Comparison of ENCODE assay signal across 8 cellular contexts in the genomic region with DNA sequence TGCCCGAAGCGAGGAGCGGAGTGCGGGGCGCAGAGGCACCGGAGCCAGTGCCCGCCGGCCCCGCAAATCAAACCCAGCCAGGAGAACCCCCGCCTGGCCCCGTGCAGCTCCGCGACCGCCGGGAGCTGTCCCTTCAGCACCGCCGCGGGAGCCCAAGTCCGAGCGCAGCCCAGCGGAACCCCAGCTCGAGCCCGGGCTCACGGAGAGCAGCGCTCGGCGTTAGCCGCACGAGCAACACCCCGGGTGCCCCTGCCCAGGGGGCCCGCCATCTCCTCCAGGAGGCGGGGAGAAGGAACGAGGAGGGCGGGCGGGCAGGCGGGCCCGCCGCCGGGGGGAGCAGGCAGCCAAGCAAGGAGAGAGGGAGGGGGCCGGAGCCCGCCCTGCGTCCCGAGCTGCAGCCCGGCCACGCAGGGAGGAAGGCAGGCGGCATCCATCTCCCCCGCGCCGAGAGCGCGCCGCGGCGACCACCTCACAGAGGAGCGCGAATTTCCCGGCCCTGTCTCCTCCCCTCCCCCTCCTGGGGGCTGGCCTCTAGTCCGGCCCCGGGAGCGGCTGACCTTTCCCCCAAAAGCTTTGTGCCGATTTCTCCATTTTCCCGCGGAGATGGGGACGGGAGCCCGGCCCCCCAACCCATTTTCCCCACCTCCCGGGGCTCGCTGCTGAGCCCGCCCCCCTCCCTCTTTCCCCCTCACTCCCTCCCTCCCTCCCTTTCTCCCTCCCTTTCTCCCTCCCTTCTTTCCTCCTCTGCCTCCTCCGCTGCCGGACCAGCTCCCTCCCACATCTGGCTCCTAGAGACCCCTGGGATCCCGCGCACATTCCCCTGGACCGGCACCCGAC. TPM values are rescaled to one million over a fixed set of nuclear protein-coding genes. Genes with fewer than 3 reads are reported as not detected.
A peak's percentile ranks its signal among the peaks of the same experiment; 100 is the strongest.
DNase-seq lines count a peak whose midpoint lies in the region; ATAC-seq and TF ChIP-seq lines count a peak whose summit lies in the region.

No MANE protein-coding gene starts in this region.

- peaks cover 4% of the 10 kb centered on the region for H3K4me1 ChIP-seq in osteoblast (ENCODE audit: insufficient read depth, low read length)
- H3K4me1 ChIP-seq in aorta (ENCODE audit: control insufficient read depth in 1 of 2, insufficient read depth in 2 of 2, low read length in 2 of 2), result no peaks in the 10 kb centered on the region

- H3K36me3 ChIP-seq in osteoblast (ENCODE audit: insufficient read depth, low read length) (no peaks in the 10 kb centered on the region), aorta (ENCODE audit: control insufficient read depth in 1 of 2, insufficient read depth in 2 of 2, low read length in 1 of 2) (no peaks in the 10 kb centered on the region)

- H3K9me3 Mint-ChIP-seq in activated T-cell treated with anti-CD3 and anti-CD28 coated beads, Interleukin-2, amount 50 U/mL, for 72 hours, result no peaks in the 10 kb centered on the region

- peak; percentile 38 for DNase-seq in activated CD4-positive, CD25-positive, alpha-beta regulatory T cell treated with anti-CD3 and anti-CD28 coated beads, Interleukin-2, amount 50 U/mL, for 72 hours
- DNase-seq in NCI-H1048 (lab: John Stamatoyannopoulos, UW), result peak; percentile 20
- peak; percentile 58 to 65 for DNase-seq in activated T-cell treated with anti-CD3 and anti-CD28 coated beads, Interleukin-2, amount 50 U/mL, for 72 hours
- DNase-seq in globus pallidus (ENCODE audit: low spot score), result peak; percentile 31
- peak; percentile 99 for DNase-seq in osteoblast (ENCODE audit: insufficient read length, low spot score, missing footprints)
- peak; percentile 79 to 93 for DNase-seq in aorta

- peaks cover 38% of the 10 kb centered on the region for H3K27me3 Mint-ChIP-seq in activated T-cell treated with anti-CD3 and anti-CD28 coated beads, Interleukin-2, amount 50 U/mL, for 72 hours (ENCODE audit: low read depth)

- peak overlapping the region; percentile 53 for H3K4me2 ChIP-seq in osteoblast (ENCODE audit: insufficient read depth, low read length)

- no peak overlapping the region for H2AFZ ChIP-seq in osteoblast (ENCODE audit: low read length)

- ATAC-seq in activated CD4-positive, CD25-positive, alpha-beta regulatory T cell treated with anti-CD3 and anti-CD28 coated beads, Interleukin-2, amount 50 U/mL, for 24 hours, result no peak
- peak; percentile 51 to 58 for ATAC-seq in activated T-cell treated with anti-CD3 and anti-CD28 coated beads, Interleukin-2, amount 50 U/mL, for 72 hours (replicated peaks in 1 of 2)
- ATAC-seq in aorta (ENCODE audit: low FRiP score) (peak; percentile 81), GM21786 (IDR thresholded peaks at IDR 0.05; ENCODE audit: unreplicated experiment) (no peak)

- no peak overlapping the region for H3K27ac ChIP-seq in osteoblast (ENCODE audit: low read depth, low read length)
- no peak overlapping the region for H3K27ac ChIP-seq in aorta (ENCODE audit: low read depth in 1 of 2, low read length in 2 of 2)

- H3K27ac Mint-ChIP-seq in activated T-cell treated with anti-CD3 and anti-CD28 coated beads, Interleukin-2, amount 50 U/mL, for 72 hours, result no peak overlapping the region

- peaks cover 70% of the 10 kb centered on the region for H3K27me3 ChIP-seq in osteoblast (ENCODE audit: insufficient read depth, low read length)
- no peaks in the 10 kb centered on the region for H3K27me3 ChIP-seq in aorta (ENCODE audit: control insufficient read depth in 1 of 2, insufficient read depth in 2 of 2, low read length in 1 of 2)

- TF ChIP-seq CTCF in osteoblast (IDR thresholded peaks at IDR 0.05; ENCODE audit: extremely low read depth, low read depth, low read length), result no peak

- no peaks in the 10 kb centered on the region for H3K79me2 ChIP-seq in osteoblast (ENCODE audit: insufficient read depth, low read length)

- H3K9me3 ChIP-seq in osteoblast (ENCODE audit: low read depth, low read length) (no peaks in the 10 kb centered on the region), aorta (ENCODE audit: control insufficient read depth, low read length) (no peaks in the 10 kb centered on the region)

- H4K20me1 ChIP-seq in osteoblast (ENCODE audit: insufficient read depth, low read length), result peaks cover 3% of the 10 kb centered on the region

- intact Hi-C loops in aorta (cut with DNase I), result loop anchor here (5.0 kb wide), 3 partner anchors 92 to 367 kb away; no protein-coding TSS in a partner anchor

- H3K4me3 Mint-ChIP-seq in activated T-cell treated with anti-CD3 and anti-CD28 coated beads, Interleukin-2, amount 50 U/mL, for 72 hours, result peak overlapping the region in 1 of 2 donors; percentile 39

- 1% methylated on average over 47 to 74 of the region's 74 CpGs for WGBS in aorta, 2 donors

- H3K4me3 ChIP-seq in osteoblast (ENCODE audit: insufficient read depth, low read length) (peak overlapping the region; percentile 22), aorta (ENCODE audit: low read length in 2 of 2) (peak overlapping the region in 1 of 2 donors; percentile 28)

- no peaks in the 10 kb centered on the region for H3K4me1 Mint-ChIP-seq in activated T-cell treated with anti-CD3 and anti-CD28 coated beads, Interleukin-2, amount 50 U/mL, for 72 hours (ENCODE audit: low read depth)

- H3K36me3 Mint-ChIP-seq in activated T-cell treated with anti-CD3 and anti-CD28 coated beads, Interleukin-2, amount 50 U/mL, for 72 hours (ENCODE audit: insufficient read depth in 2 of 2), result peaks cover 2 to 3% of the 10 kb centered on the region in 2 donors

RNA-seq across cellular contexts. Expression of a gene that starts 0.6 kb away (rescaled TPM):
- not detected for total RNA-seq in activated T-cell treated with anti-CD3 and anti-CD28 coated beads, Interleukin-2, amount 50 U/mL, for 72 hours
- total RNA-seq in osteoblast (under 0.01 TPM in 1 of 2 replicates, not detected in the other), aorta (not detected)
- not detected for polyA plus RNA-seq in aorta

RNA-seq across cellular contexts. Expression of a gene that starts 15.8 kb away (rescaled TPM):
- not detected for total RNA-seq in activated T-cell treated with anti-CD3 and anti-CD28 coated beads, Interleukin-2, amount 50 U/mL, for 72 hours
- total RNA-seq in osteoblast, result not detected in 2 replicates
- total RNA-seq in aorta, result not detected
- not detected for polyA plus RNA-seq in aorta

Comparison
In these comparisons a context has a peak if more than half of its experiments do, and no peak if none do; other contexts are left out.
1. DNase-seq: peak in every context shown above with its lines; median percentile 99 in osteoblast; 86 in aorta; 62 in activated T-cell treated with anti-CD3 and anti-CD28 coated beads, Interleukin-2, amount 50 U/mL, for 72 hours; 38 in activated CD4-positive, CD25-positive, alpha-beta regulatory T cell treated with anti-CD3 and anti-CD28 coated beads, Interleukin-2, amount 50 U/mL, for 72 hours; 31 in globus pallidus; 20 in NCI-H1048.
2. ATAC-seq: peak in activated T-cell treated with anti-CD3 and anti-CD28 coated beads, Interleukin-2, amount 50 U/mL, for 72 hours (2 of 2) and aorta (single experiment); none in activated CD4-positive, CD25-positive, alpha-beta regulatory T cell treated with anti-CD3 and anti-CD28 coated beads, Interleukin-2, amount 50 U/mL, for 24 hours (0 of 2) and GM21786 (single experiment).